ENCODE assay signal across 20 cellular contexts in the genomic region with DNA sequence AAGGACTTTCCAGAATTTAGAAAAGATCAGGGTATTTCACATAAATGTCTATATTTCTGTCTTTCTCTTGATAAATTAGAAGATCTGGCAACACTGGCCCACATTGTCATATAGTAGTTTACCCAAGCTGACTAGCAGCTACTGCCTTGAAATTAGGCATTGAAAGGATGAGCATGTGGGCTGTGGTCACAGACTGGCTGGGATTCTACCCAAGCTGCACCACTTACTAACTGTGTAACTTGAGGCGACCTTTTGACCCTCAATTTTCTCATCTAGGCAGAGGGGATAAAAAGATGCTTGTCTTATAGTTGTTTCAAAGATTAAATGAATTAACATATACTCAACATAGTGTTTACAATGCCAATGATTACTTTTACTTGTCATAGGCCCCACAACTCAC.
"Had no signal": no experiment of that assay in that cellular context is flagged by ENCODE, and none has a peak within 500 bp of the region (broad histone marks: within the 10 kb centered on the region; RNA-seq: fewer than 3 reads in every experiment).

No MANE protein-coding gene starts in this region.

- H3K4me3 ChIP-seq: left lung, lung, spleen, testis, transverse colon had no signal

- H3K36me3 ChIP-seq: left lung, spleen, transverse colon had no signal

- DNase-seq: activated CD4-positive, alpha-beta T cell treated with anti-CD3 and anti-CD28 coated beads for 36 hours; activated CD4-positive, CD25-positive, alpha-beta regulatory T cell; activated CD8-positive, alpha-beta memory T cell treated with anti-CD3 and anti-CD28 coated beads, Interleukin-2, amount 10 ng/mL, durations not matched to agents 7 days and 5 days; activated CD8-positive, alpha-beta T cell treated with anti-CD3 and anti-CD28 coated beads, Interleukin-2, amount 10 ng/mL, durations not matched to agents 7 days and 5 days; activated naive CD4-positive, alpha-beta T cell; activated T-cell treated with anti-CD3 and anti-CD28 coated beads, Interleukin-2, amount 50 U/mL, for 72 hours; endodermal cell; foreskin melanocyte; left lung; mesendoderm; posterior cingulate gyrus; right cardiac atrium; spleen; stimulated activated naive CD4-positive, alpha-beta T cell treated with Interleukin-2 at 50 U/mL for 16 hours; testis; transverse colon had no signal

- H3K27ac ChIP-seq: left lung, spleen, testis, transverse colon had no signal

- ATAC-seq: activated CD4-positive, alpha-beta T cell treated with anti-CD3 and anti-CD28 coated beads for 36 hours; activated CD8-positive, alpha-beta memory T cell treated with anti-CD3 and anti-CD28 coated beads, Interleukin-2, amount 10 ng/mL, durations not matched to agents 7 days and 5 days; activated CD8-positive, alpha-beta T cell treated with anti-CD3 and anti-CD28 coated beads, Interleukin-2, amount 10 ng/mL, durations not matched to agents 7 days and 5 days; activated naive CD4-positive, alpha-beta T cell treated with anti-CD3 and anti-CD28 coated beads, Interleukin-2, amount 50 U/mL, for 72 hours; activated T-cell treated with anti-CD3 and anti-CD28 coated beads, Interleukin-2, amount 50 U/mL, for 72 hours; esophagus mucosa; left lung; natural killer cell treated with Interleukin-12 subunit alpha and Interleukin-12 subunit beta and Interleukin-15 and Interleukin-18, amount 100 ng/mL, for 72 hours; right cardiac atrium had no signal

- H3K27me3 ChIP-seq: left lung, spleen, testis, transverse colon had no signal
